In the genomic region with DNA sequence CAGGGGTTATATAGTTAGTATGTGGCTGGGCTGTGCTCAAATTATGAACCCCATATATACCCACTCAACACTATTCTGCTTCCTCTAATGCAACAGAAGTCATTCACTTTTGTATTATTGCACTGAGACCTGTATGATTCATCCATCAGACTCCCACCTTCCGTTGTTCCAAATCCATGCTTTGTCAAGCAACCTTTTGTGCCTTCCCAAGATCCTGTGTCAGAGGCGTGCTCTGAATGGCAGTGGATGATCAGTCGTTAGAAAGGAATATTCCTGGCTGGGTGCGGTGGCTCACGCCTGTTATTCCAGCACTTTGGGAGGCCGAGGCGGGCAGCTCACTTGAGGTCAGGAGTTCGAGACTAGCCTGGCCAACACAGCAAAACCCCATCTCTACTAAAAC, we compare ENCODE assay signal across 9 cellular contexts.
"Had no signal": no experiment of that assay in that cellular context is flagged by ENCODE, and none has a peak within 500 bp of the region (broad histone marks: within the 10 kb centered on the region; RNA-seq: fewer than 3 reads in every experiment).

No MANE protein-coding gene starts in this region.

- ATAC-seq: GM23338, HCT116 had no signal

- H3K27ac ChIP-seq: GM23248 had no signal

- H3K4me1 Mint-ChIP-seq: GM23338 had no signal

- H3K27ac Mint-ChIP-seq: GM23338, H9, HFFc6 had no signal

- H3K36me3 ChIP-seq: HAP-1 had no signal

- H3K4me2 ChIP-seq: GM23338 had no signal

- H3K4me3 ChIP-seq: GM23248, GM23338, HAP-1 had no signal

- H3K9me3 Mint-ChIP-seq: GM23338, H9, HFFc6 had no signal

- H3K9ac ChIP-seq: GM23248 had no signal

- H3K9me3 ChIP-seq: HAP-1 had no signal

- H2AFZ ChIP-seq: GM23248 had no signal

- H3K4me3 Mint-ChIP-seq: GM23338, H9, HFFc6 had no signal

- DNase-seq: GM23248, GOT3, H7, H9, HCEC 1CT, HFFc6 had no signal
